In the genomic region with DNA sequence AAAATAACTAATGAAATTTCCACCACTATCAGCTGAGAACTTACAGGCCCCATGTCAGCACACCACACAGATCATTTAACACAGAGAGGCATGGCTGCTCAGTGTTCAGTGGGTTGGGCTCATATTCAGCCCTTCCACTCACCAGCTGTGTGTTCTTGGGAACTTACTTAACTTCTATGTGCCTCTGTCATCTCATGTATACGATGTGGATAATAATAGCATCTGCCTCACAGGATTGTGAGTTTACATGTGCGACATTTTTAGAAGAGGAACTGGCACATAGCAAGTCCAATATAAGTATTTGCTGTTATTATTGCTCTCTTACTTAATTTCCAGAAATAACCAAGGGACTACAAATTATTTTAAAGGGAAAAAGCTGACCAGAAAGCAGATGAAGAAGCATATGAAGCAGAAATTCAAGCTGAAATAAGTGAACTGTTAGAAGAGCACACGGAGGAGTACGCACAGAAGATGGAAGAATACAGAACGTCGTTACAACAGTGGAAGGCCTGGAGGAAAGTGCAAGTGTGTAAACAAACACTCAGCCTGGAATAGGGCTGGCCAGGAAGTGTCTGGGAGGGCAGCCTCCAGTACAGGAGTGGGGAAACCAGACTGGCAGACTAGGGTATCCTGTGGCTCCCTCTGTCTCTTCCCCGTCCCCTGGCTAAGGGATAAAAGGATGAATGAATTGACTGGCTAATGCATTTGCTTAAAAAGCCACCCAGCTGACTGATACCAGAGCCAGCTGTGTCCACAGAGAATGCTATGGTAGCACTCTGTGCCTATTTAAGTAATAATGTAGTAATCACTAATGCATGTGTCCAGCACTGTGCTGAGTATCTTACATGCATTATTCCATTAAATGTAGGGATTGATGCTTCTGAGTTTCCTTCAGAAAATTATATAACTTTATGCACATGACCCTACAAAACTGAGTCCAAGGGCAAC, we compare ENCODE assay signal across 18 cellular contexts.
"Had no signal": no experiment of that assay in that cellular context is flagged by ENCODE, and none has a peak within 500 bp of the region (broad histone marks: within the 10 kb centered on the region; RNA-seq: fewer than 3 reads in every experiment).

No MANE protein-coding gene starts in this region.

- H3K27ac ChIP-seq: ascending aorta, neutrophil, pancreas had no signal

- H3K4me3 Mint-ChIP-seq: memory B cell; natural killer cell; stimulated activated naive CD8-positive, alpha-beta T cell treated with anti-CD3 and anti-CD28 coated beads, Interleukin-15, Interleukin-2, amounts not matched to agents 100 ng/mL and 50 ng/mL, for 24 hours; T-helper 1 cell treated with Interleukin-12 subunit alpha and Interleukin-12 subunit beta and Interleukin-4 antibody, amounts not matched to agents 30 μg/mL and 1 μg/mL, for 36 hours; type B pancreatic cell had no signal

- H3K27me3 Mint-ChIP-seq: memory B cell; stimulated activated naive CD8-positive, alpha-beta T cell treated with anti-CD3 and anti-CD28 coated beads, Interleukin-15, Interleukin-2, amounts not matched to agents 100 ng/mL and 50 ng/mL, for 24 hours; type B pancreatic cell had no signal

- DNase-seq: activated CD4-positive, CD25-positive, alpha-beta regulatory T cell treated with anti-CD3 and anti-CD28 coated beads, Interleukin-2, amount 50 U/mL, for 72 hours; activated CD8-positive, alpha-beta memory T cell treated with anti-CD3 and anti-CD28 coated beads for 24 hours; activated CD8-positive, alpha-beta memory T cell treated with anti-CD3 and anti-CD28 coated beads, Interleukin-2, amount 50 U/mL, for 48 hours; activated effector memory CD4-positive, alpha-beta T cell treated with Interleukin-2 at 50 U/mL for 16 hours; activated naive CD4-positive, alpha-beta T cell treated with anti-CD3 and anti-CD28 coated beads, Interleukin-2, amount 50 U/mL, for 16 hours; activated T-cell treated with anti-CD3 and anti-CD28 coated beads, Interleukin-2, amount 50 U/mL, for 48 hours; erythroblast; heart left ventricle; natural killer cell; pancreas had no signal

- H3K4me1 ChIP-seq: heart left ventricle, pancreas had no signal

- H3K36me3 Mint-ChIP-seq: natural killer cell had no signal

- H3K9me3 Mint-ChIP-seq: memory B cell; natural killer cell; stimulated activated naive CD8-positive, alpha-beta T cell treated with anti-CD3 and anti-CD28 coated beads, Interleukin-15, Interleukin-2, amounts not matched to agents 100 ng/mL and 50 ng/mL, for 24 hours; T-helper 1 cell treated with Interleukin-12 subunit alpha and Interleukin-12 subunit beta and Interleukin-4 antibody, amounts not matched to agents 30 μg/mL and 1 μg/mL, for 36 hours; type B pancreatic cell had no signal

- H3K4me3 ChIP-seq: ascending aorta, coronary artery, heart left ventricle, pancreas had no signal

- H3K27me3 ChIP-seq: ascending aorta, heart left ventricle, neutrophil, pancreas had no signal

- FAIRE-seq: frontal cortex, pancreas had no signal

- H3K9me3 ChIP-seq: ascending aorta, heart left ventricle, neutrophil, pancreas had no signal

- H3K4me1 Mint-ChIP-seq: memory B cell had no signal

- H3K27ac Mint-ChIP-seq: memory B cell; natural killer cell; stimulated activated naive CD8-positive, alpha-beta T cell treated with anti-CD3 and anti-CD28 coated beads, Interleukin-15, Interleukin-2, amounts not matched to agents 100 ng/mL and 50 ng/mL, for 24 hours; T-helper 1 cell treated with Interleukin-12 subunit alpha and Interleukin-12 subunit beta and Interleukin-4 antibody, amounts not matched to agents 30 μg/mL and 1 μg/mL, for 36 hours; type B pancreatic cell had no signal

- H3K36me3 ChIP-seq: pancreas had no signal
